31 cellular contexts compared by ENCODE assay signal in genomic region chr17:32033223-32033622, GRCh38.
"Had no signal": no experiment of that assay in that cellular context is flagged by ENCODE, and none has a peak within 500 bp of the region (broad histone marks: within the 10 kb centered on the region; RNA-seq: fewer than 3 reads in every experiment).

No MANE protein-coding gene starts in this region.

- DNase-seq: natural killer cell; occipital lobe; ovary; posterior cingulate gyrus; psoas muscle; right cardiac atrium; spleen; stimulated activated CD4-positive, alpha-beta T cell treated with anti-CD3 and anti-CD28 coated beads, Interleukin-12 subunit alpha, Interleukin-12 subunit beta, amount 100 ng/mL, for 4 hours; stimulated activated CD4-positive, alpha-beta T cell treated with anti-CD3 and anti-CD28 coated beads, Interleukin-1b, Interleukin-23, amount 100 ng/mL, for 48 hours; stimulated activated CD4-positive, alpha-beta T cell treated with anti-CD3 and anti-CD28 coated beads, Interleukin-4, amount 100 ng/mL, for 1 hour; stimulated activated CD4-positive, alpha-beta T cell treated with anti-CD3 and anti-CD28 coated beads, Interleukin-4, amount 100 ng/mL, for 4 hours; stimulated activated CD8-positive, alpha-beta memory T cell treated with anti-CD3 and anti-CD28 coated beads, Interleukin-4, amount 100 ng/mL, for 48 hours; stimulated activated naive CD4-positive, alpha-beta T cell; stimulated activated naive CD8-positive, alpha-beta T cell treated with anti-CD3 and anti-CD28 coated beads, Interleukin-15, amount 100 ng/mL, for 72 hours; stimulated activated naive CD8-positive, alpha-beta T cell treated with anti-CD3 and anti-CD28 coated beads, Interleukin-15, Interleukin-2, amounts not matched to agents 100 U/mL and 50 U/mL, for 24 hours; substantia nigra; testis; tibial artery; transverse colon; upper lobe of right lung; uterus had no signal

- H3K4me3 ChIP-seq: neural progenitor cell, ovary, psoas muscle, skin epidermis, smooth muscle cell, spleen, suprapubic skin, testis, tibial artery, transverse colon, upper lobe of right lung, uterus had no signal

- H3K9me3 ChIP-seq: ovary, psoas muscle, spleen, suprapubic skin, testis, tibial artery, transverse colon, upper lobe of right lung, uterus had no signal

- H3K27ac ChIP-seq: neural progenitor cell, ovary, parathyroid adenoma, psoas muscle, skin epidermis, spleen, suprapubic skin, testis, tibial artery, transverse colon, upper lobe of right lung, uterus had no signal

- H3K4me1 ChIP-seq: neural progenitor cell, parathyroid adenoma, psoas muscle, spleen, suprapubic skin, testis, tibial artery, transverse colon, upper lobe of right lung, uterus had no signal

- H2AFZ ChIP-seq: neural progenitor cell, parathyroid adenoma had no signal

- H3K9me3 Mint-ChIP-seq: natural killer cell; nephron; neural progenitor cell; stimulated activated memory B cell treated with anti-CD40 and anti-IgM and Interleukin-4, amounts not matched to agents 10 μg/mL and 1 μg/mL and 100 μg/mL, for 72 hours; stimulated activated naive CD8-positive, alpha-beta T cell treated with anti-CD3 and anti-CD28 coated beads, Interleukin-15, amount 100 ng/mL, for 72 hours; type B pancreatic cell had no signal

- ATAC-seq: natural killer cell; psoas muscle; right cardiac atrium; sciatic nerve; stimulated activated memory B cell treated with anti-CD40 and anti-IgM and Interleukin-4, amounts not matched to agents 10 μg/mL and 1 μg/mL and 100 μg/mL, for 72 hours; stimulated activated naive CD8-positive, alpha-beta T cell treated with anti-CD3 and anti-CD28 coated beads, Interleukin-15, amount 100 ng/mL, for 72 hours; stimulated activated naive CD8-positive, alpha-beta T cell treated with anti-CD3 and anti-CD28 coated beads, Interleukin-15, Interleukin-2, amounts not matched to agents 100 U/mL and 50 U/mL, for 24 hours; upper lobe of right lung had no signal

- H3K4me3 Mint-ChIP-seq: natural killer cell; nephron; neural progenitor cell; stimulated activated memory B cell treated with anti-CD40 and anti-IgM and Interleukin-4, amounts not matched to agents 10 μg/mL and 1 μg/mL and 100 μg/mL, for 72 hours; stimulated activated naive CD8-positive, alpha-beta T cell treated with anti-CD3 and anti-CD28 coated beads, Interleukin-15, amount 100 ng/mL, for 72 hours; type B pancreatic cell had no signal

- H3K9ac ChIP-seq: neural progenitor cell, parathyroid adenoma had no signal

- H3K36me3 ChIP-seq: ovary, uterus had no signal

- H3K27me3 Mint-ChIP-seq: progenitor cell of endocrine pancreas; stimulated activated memory B cell treated with anti-CD40 and anti-IgM and Interleukin-4, amounts not matched to agents 10 μg/mL and 1 μg/mL and 100 μg/mL, for 72 hours; stimulated activated naive CD8-positive, alpha-beta T cell treated with anti-CD3 and anti-CD28 coated beads, Interleukin-15, amount 100 ng/mL, for 72 hours; type B pancreatic cell had no signal

- H3K27me3 ChIP-seq: neural progenitor cell, ovary, spleen, suprapubic skin, testis, tibial artery, transverse colon, upper lobe of right lung, uterus had no signal

- H3K27ac Mint-ChIP-seq: natural killer cell; nephron; neural progenitor cell; progenitor cell of endocrine pancreas; stimulated activated memory B cell treated with anti-CD40 and anti-IgM and Interleukin-4, amounts not matched to agents 10 μg/mL and 1 μg/mL and 100 μg/mL, for 72 hours; stimulated activated naive CD8-positive, alpha-beta T cell treated with anti-CD3 and anti-CD28 coated beads, Interleukin-15, amount 100 ng/mL, for 72 hours; type B pancreatic cell had no signal

- H3K4me1 Mint-ChIP-seq: natural killer cell; nephron; neural progenitor cell; stimulated activated memory B cell treated with anti-CD40 and anti-IgM and Interleukin-4, amounts not matched to agents 10 μg/mL and 1 μg/mL and 100 μg/mL, for 72 hours; stimulated activated naive CD8-positive, alpha-beta T cell treated with anti-CD3 and anti-CD28 coated beads, Interleukin-15, amount 100 ng/mL, for 72 hours had no signal

- H3K79me2 ChIP-seq: parathyroid adenoma had no signal

- H3K4me2 ChIP-seq: neural progenitor cell, smooth muscle cell had no signal
